ENCODE assay signal across 8 cellular contexts in the genomic region with DNA sequence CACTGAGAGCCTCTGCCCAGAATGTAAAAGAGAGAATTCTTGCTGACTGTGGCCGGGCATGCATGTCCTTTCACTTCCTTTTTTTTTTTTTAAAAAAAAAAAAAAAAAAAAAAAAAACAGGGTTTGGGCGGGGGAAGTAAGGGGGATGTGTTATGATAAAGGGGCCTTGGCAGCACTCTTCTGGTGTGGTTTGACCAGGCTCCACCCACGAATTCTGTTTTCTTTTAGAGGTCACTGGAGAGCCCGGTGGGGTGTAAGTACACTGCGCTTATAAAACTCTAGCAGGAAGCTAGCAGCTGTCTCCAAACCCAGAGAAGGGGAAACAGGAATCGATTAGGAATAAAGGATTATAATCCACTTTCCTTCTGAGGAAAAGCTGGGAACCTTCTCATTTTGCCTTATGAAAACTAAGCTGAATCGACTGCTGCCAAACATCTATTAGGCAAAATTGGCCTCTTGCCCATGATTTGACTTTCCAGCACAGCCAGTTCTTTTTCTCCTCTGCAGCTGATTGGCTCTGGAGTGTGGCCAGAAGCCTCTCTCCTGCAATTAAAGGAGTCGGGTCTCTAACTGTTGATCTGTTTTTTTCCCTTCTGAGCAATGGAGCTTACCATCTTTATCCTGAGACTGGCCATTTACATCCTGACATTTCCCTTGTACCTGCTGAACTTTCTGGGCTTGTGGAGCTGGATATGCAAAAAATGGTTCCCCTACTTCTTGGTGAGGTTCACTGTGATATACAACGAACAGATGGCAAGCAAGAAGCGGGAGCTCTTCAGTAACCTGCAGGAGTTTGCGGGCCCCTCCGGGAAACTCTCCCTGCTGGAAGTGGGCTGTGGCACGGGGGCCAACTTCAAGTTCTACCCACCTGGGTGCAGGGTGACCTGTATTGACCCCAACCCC. TPM values are rescaled to one million over a fixed set of nuclear protein-coding genes. Genes with fewer than 3 reads are reported as not detected.
DNase-seq lines count a peak whose midpoint lies in the region; ATAC-seq, FAIRE-seq and TF ChIP-seq lines count a peak whose summit lies in the region.

No MANE protein-coding gene starts in this region.

- peaks cover 3 to 28% (median 12%) of the 10 kb centered on the region in 3 donors for H3K4me1 ChIP-seq in pancreas

- WGBS in pancreas, 2 donors = 0% methylated on average over 13 of the region's 13 CpGs

- peak overlapping the region; percentile 51 to 87 (median 77) for H3K27ac ChIP-seq in pancreas

- no peaks in the 10 kb centered on the region for H3K27me3 ChIP-seq in pancreas

- no peak for TF ChIP-seq CTCF in pancreas (IDR thresholded peaks at IDR 0.05)

- no peaks in the 10 kb centered on the region for H3K9me3 ChIP-seq in pancreas

- FAIRE-seq in pancreas (lab: Jason Lieb, UNC) = peak; percentile 91

- H3K4me3 ChIP-seq in pancreas = peak overlapping the region; percentile 54 to 69 (median 57)

- peak; percentile 83 for ATAC-seq in GM21423 (IDR thresholded peaks at IDR 0.05; ENCODE audit: unreplicated experiment)
- peak; percentile 95 to 97 for ATAC-seq in left cardiac atrium
- peak; percentile 84 to 89 (median 86) for ATAC-seq in pancreas

- DNase-seq in ELR (ENCODE audit: low read depth) (peak; percentile 69), HS-27A (ENCODE audit: low read depth) (peak; percentile 34), NCI-H82 (lab: John Stamatoyannopoulos, UW) (peak; percentile 92), anterior cingulate cortex (lab: John Stamatoyannopoulos, UW) (peak in 56 of 58 donors; percentile 32 to 94 (median 75)), left cardiac atrium (peak; percentile 93), pancreas (peak; percentile 67 to 94 (median 92)), cortex of kidney (lab: John Stamatoyannopoulos, UW) (no peak)

- intact Hi-C loops in left cardiac atrium (cut with DNase I) (loop anchor here (2.0 to 10.0 kb wide), 3 partner anchors 60 to 102 kb away; no protein-coding TSS in a partner anchor), pancreas (cut with DNase I) (no loop called here)

- H3K36me3 ChIP-seq in pancreas = no peaks in the 10 kb centered on the region

RNA-seq across cellular contexts. Expression of gene HIGD1C, which starts 27.7 kb away (rescaled TPM):
- total RNA-seq in left cardiac atrium = not detected
- total RNA-seq in pancreas = not detected
- polyA plus RNA-seq in pancreas = not detected

Comparison
In these comparisons a context has a peak if more than half of its experiments do, and no peak if none do; other contexts are left out.
1. intact Hi-C loops: an anchor here in left cardiac atrium (2.0 to 10.0 kb wide); none called in pancreas.